In the genomic region with DNA sequence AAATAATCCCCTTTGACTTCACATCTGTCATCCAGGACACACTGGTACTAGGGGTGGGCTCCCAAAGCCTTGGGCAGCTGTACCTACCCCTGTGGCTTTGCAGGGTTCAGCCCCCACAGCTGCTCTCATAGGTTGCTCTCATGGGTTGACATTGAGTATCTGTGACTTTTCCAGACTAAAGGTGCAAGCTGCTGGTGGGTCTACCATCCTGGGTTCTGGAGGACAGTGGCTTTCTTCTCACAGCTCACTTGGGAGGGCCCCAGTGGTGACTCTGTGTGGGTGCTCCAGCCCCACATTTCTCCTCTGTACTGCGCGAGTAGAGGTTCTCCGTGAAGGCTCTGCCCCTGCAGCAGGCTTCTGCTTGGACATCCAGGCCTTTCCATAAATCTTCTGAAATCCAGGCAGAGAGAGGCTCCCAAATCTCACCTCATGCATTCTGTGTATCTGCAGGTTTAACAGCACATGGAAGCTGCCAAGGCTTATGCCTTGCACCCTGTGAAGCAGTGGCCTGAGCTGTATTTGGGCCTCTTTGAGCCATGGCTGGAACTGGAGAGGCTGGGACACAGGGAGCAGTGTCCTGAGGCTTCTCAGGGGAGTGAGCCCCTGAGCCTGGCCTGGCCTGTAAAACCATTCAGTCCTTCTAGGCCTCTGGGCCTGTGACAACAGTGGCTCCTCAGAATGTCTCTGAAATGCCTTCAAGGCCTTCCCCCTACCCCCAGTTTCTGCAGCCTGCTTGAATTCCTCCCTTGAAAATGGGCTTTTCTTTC, we compare ENCODE assay signal across 1 cellular context.
TF ChIP-seq lines count a peak whose summit lies in the region.

No MANE protein-coding gene starts in this region.

TF ChIP-seq in liver, 16 proteins besides CTCF, POLR2A, EP300 and RAD21:
- TF ChIP-seq JUND (IDR thresholded peaks at IDR 0.05): no peak
- TF ChIP-seq RXRA (IDR thresholded peaks at IDR 0.05): no peak
- TF ChIP-seq, protein P1, sequence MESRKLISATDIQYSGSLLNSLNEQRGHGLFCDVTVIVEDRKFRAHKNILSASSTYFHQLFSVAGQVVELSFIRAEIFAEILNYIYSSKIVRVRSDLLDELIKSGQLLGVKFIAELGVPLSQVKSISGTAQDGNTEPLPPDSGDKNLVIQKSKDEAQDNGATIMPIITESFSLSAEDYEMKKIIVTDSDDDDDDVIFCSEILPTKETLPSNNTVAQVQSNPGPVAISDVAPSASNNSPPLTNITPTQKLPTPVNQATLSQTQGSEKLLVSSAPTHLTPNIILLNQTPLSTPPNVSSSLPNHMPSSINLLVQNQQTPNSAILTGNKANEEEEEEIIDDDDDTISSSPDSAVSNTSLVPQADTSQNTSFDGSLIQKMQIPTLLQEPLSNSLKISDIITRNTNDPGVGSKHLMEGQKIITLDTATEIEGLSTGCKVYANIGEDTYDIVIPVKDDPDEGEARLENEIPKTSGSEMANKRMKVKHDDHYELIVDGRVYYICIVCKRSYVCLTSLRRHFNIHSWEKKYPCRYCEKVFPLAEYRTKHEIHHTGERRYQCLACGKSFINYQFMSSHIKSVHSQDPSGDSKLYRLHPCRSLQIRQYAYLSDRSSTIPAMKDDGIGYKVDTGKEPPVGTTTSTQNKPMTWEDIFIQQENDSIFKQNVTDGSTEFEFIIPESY (IDR thresholded peaks at IDR 0.05): no peak
- no peak for TF ChIP-seq FOXA2 (IDR thresholded peaks at IDR 0.05)
- TF ChIP-seq GABPA (IDR thresholded peaks at IDR 0.05 in 1 of 2, conservative IDR thresholded peaks at IDR 0.05 in 1 of 2): no peak
- TF ChIP-seq HNF4G (IDR thresholded peaks at IDR 0.05): no peak
- TF ChIP-seq FOXA1 (IDR thresholded peaks at IDR 0.05): no peak
- TF ChIP-seq YY1 (IDR thresholded peaks at IDR 0.05): no peak
- TF ChIP-seq, protein P2, sequence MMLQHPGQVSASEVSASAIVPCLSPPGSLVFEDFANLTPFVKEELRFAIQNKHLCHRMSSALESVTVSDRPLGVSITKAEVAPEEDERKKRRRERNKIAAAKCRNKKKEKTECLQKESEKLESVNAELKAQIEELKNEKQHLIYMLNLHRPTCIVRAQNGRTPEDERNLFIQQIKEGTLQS (IDR thresholded peaks at IDR 0.05): no peak
- TF ChIP-seq EGR1 (IDR thresholded peaks at IDR 0.05; ENCODE audit: low read depth in 2 of 2): no peak
- TF ChIP-seq, protein P3, sequence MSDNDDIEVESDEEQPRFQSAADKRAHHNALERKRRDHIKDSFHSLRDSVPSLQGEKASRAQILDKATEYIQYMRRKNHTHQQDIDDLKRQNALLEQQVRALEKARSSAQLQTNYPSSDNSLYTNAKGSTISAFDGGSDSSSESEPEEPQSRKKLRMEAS (IDR thresholded peaks at IDR 0.05): no peak
- no peak for TF ChIP-seq SP1 (IDR thresholded peaks at IDR 0.05)
- TF ChIP-seq HNF4A (conservative IDR thresholded peaks at IDR 0.05): no peak
- TF ChIP-seq TAF1 (conservative IDR thresholded peaks at IDR 0.05): no peak
- TF ChIP-seq, protein P4, sequence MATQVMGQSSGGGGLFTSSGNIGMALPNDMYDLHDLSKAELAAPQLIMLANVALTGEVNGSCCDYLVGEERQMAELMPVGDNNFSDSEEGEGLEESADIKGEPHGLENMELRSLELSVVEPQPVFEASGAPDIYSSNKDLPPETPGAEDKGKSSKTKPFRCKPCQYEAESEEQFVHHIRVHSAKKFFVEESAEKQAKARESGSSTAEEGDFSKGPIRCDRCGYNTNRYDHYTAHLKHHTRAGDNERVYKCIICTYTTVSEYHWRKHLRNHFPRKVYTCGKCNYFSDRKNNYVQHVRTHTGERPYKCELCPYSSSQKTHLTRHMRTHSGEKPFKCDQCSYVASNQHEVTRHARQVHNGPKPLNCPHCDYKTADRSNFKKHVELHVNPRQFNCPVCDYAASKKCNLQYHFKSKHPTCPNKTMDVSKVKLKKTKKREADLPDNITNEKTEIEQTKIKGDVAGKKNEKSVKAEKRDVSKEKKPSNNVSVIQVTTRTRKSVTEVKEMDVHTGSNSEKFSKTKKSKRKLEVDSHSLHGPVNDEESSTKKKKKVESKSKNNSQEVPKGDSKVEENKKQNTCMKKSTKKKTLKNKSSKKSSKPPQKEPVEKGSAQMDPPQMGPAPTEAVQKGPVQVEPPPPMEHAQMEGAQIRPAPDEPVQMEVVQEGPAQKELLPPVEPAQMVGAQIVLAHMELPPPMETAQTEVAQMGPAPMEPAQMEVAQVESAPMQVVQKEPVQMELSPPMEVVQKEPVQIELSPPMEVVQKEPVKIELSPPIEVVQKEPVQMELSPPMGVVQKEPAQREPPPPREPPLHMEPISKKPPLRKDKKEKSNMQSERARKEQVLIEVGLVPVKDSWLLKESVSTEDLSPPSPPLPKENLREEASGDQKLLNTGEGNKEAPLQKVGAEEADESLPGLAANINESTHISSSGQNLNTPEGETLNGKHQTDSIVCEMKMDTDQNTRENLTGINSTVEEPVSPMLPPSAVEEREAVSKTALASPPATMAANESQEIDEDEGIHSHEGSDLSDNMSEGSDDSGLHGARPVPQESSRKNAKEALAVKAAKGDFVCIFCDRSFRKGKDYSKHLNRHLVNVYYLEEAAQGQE (IDR thresholded peaks at IDR 0.05): no peak
- no peak for TF ChIP-seq NR2F2 (IDR thresholded peaks at IDR 0.05)
